ENCODE assay signal across 15 cellular contexts in genomic region chr3:53187430-53187829, GRCh38. TPM values are rescaled to one million over a fixed set of nuclear protein-coding genes. Genes with fewer than 3 reads are reported as not detected.
DNase-seq lines count a peak whose midpoint lies in the region; ATAC-seq and TF ChIP-seq lines count a peak whose summit lies in the region.
"Had no signal": no experiment of that assay in that cellular context is flagged by ENCODE, and none has a peak within 500 bp of the region (broad histone marks: within the 10 kb centered on the region; RNA-seq: fewer than 3 reads in every experiment).

No MANE protein-coding gene starts in this region.

- CTCF ChIA-PET in PC-3 (lab: Charles Lee) = interaction anchor here (0.6 kb wide), 1 partner anchor 71 kb away, joined by 4 read pairs; no protein-coding TSS in a partner anchor

- 68% methylated on average over 4 of the region's 4 CpGs for WGBS in lower leg skin, 2 donors

- H3K27ac ChIP-seq in PC-3 (ENCODE audit: low read length) = no peak overlapping the region
- H3K27ac ChIP-seq in fibroblast of lung (ENCODE audit: insufficient read depth, low read length) = no peak overlapping the region
- H3K27ac ChIP-seq in osteoblast (ENCODE audit: low read depth, low read length) = no peak overlapping the region
- H3K27ac ChIP-seq: BLaER1 treated with 17β-estradiol and CSF1 and Interleukin-3, amounts not matched to agents 10 nM and 100 nM had no signal

- no peak overlapping the region for H3K9ac ChIP-seq in PC-3 (ENCODE audit: low read length)
- H3K9ac ChIP-seq in fibroblast of lung (ENCODE audit: insufficient read depth, low read length) = no peak overlapping the region
- H3K9ac ChIP-seq: BLaER1 treated with 17β-estradiol and CSF1 and Interleukin-3, amounts not matched to agents 10 nM and 100 nM had no signal

- no peak overlapping the region for H3K4me3 ChIP-seq in PC-3 (ENCODE audit: low read length)
- no peak overlapping the region for H3K4me3 ChIP-seq in fibroblast of lung (replicated peaks in 1 of 4; ENCODE audit: control extremely low read depth in 1 of 4, insufficient read depth in 1 of 4, low read depth in 3 of 4, low read length in 4 of 4)
- H3K4me3 ChIP-seq in osteoblast (ENCODE audit: insufficient read depth, low read length) = no peak overlapping the region
- no peak overlapping the region for H3K4me3 ChIP-seq in lower leg skin (ENCODE audit: low read depth, poor library complexity, severe bottlenecking)
- H3K4me3 ChIP-seq: BLaER1 treated with 17β-estradiol and CSF1 and Interleukin-3, amounts not matched to agents 10 nM and 100 nM; GM12878; HAP-1 had no signal

- H2AFZ ChIP-seq in PC-3 (ENCODE audit: low read length) (no peak overlapping the region), fibroblast of lung (ENCODE audit: low read length) (no peak overlapping the region), osteoblast (ENCODE audit: low read length) (no peak overlapping the region)

- ATAC-seq in PC-3 (peak; percentile 36), HG03097 (IDR thresholded peaks at IDR 0.05; ENCODE audit: low FRiP score, unreplicated experiment) (no peak)
- ATAC-seq: GM12878 had no signal

- H3K4me1 ChIP-seq in PC-3 (ENCODE audit: insufficient read depth, low read length) (no peaks in the 10 kb centered on the region; the same call in 1 of the 2 replicates), fibroblast of lung (ENCODE audit: control insufficient read depth, extremely low read depth, insufficient read depth, low read length) (no peaks in the 10 kb centered on the region), osteoblast (ENCODE audit: insufficient read depth, low read length) (no peaks in the 10 kb centered on the region)
- H3K4me1 ChIP-seq: HAP-1 had no signal

- H3K9me3 ChIP-seq in PC-3 (ENCODE audit: low read length) = no peaks in the 10 kb centered on the region
- H3K9me3 ChIP-seq in fibroblast of lung (ENCODE audit: control insufficient read depth, insufficient read depth, low read depth, low read length) = no peaks in the 10 kb centered on the region
- H3K9me3 ChIP-seq in osteoblast (ENCODE audit: low read depth, low read length) = no peaks in the 10 kb centered on the region
- H3K9me3 ChIP-seq: BLaER1 treated with 17β-estradiol and CSF1 and Interleukin-3, amounts not matched to agents 10 nM and 100 nM; HAP-1 had no signal

- no peaks in the 10 kb centered on the region for H3K27me3 ChIP-seq in PC-3 (ENCODE audit: low read length)
- H3K27me3 ChIP-seq in fibroblast of lung (ENCODE audit: control insufficient read depth, insufficient read depth, low read length) = no peaks in the 10 kb centered on the region
- H3K27me3 ChIP-seq in osteoblast (ENCODE audit: insufficient read depth, low read length) = no peaks in the 10 kb centered on the region
- H3K27me3 ChIP-seq: BLaER1 treated with 17β-estradiol and CSF1 and Interleukin-3, amounts not matched to agents 10 nM and 100 nM had no signal

- H3K79me2 ChIP-seq in PC-3 (ENCODE audit: low read length) (no peaks in the 10 kb centered on the region), fibroblast of lung (ENCODE audit: control insufficient read depth, insufficient read depth, low read length) (no peaks in the 10 kb centered on the region), osteoblast (ENCODE audit: insufficient read depth, low read length) (no peaks in the 10 kb centered on the region)

- H3F3A ChIP-seq in PC-3 (ENCODE audit: low read length, unreplicated experiment) = no peaks in the 10 kb centered on the region

- POLR2A ChIA-PET in PC-3 (lab: Charles Lee; ENCODE audit: unreplicated experiment) = no interaction called here

- H3K36me3 ChIP-seq in PC-3 (ENCODE audit: low read depth, low read length) = peaks cover 28% of the 10 kb centered on the region
- H3K36me3 ChIP-seq in fibroblast of lung (ENCODE audit: control insufficient read depth, insufficient read depth, low read length) = peaks cover 18% of the 10 kb centered on the region
- H3K36me3 ChIP-seq in osteoblast (ENCODE audit: insufficient read depth, low read length) = peaks cover 26% of the 10 kb centered on the region

- H3K4me2 ChIP-seq in PC-3 (ENCODE audit: low read length) (no peak overlapping the region), fibroblast of lung (ENCODE audit: extremely low read depth, insufficient read depth, low read length) (no peak overlapping the region), osteoblast (ENCODE audit: insufficient read depth, low read length) (no peak overlapping the region)
- H3K4me2 ChIP-seq: BLaER1 treated with 17β-estradiol and CSF1 and Interleukin-3, amounts not matched to agents 10 nM and 100 nM had no signal

- TF ChIP-seq CTCF in PC-3 (conservative IDR thresholded peaks at IDR 0.05; ENCODE audit: low read depth, low read length) (no peak), fibroblast of lung (conservative IDR thresholded peaks at IDR 0.05 in 1 of 2, IDR thresholded peaks at IDR 0.05 in 1 of 2; ENCODE audit: low read depth in 1 of 2, low read length in 2 of 2) (no peak), osteoblast (IDR thresholded peaks at IDR 0.05; ENCODE audit: extremely low read depth, low read depth, low read length) (no peak), lower leg skin (IDR thresholded peaks at IDR 0.05) (no peak)

- H3K9me2 ChIP-seq in PC-3 (replicated peaks; ENCODE audit: low read length) = no peaks in the 10 kb centered on the region

- no peaks in the 10 kb centered on the region for H4K20me1 ChIP-seq in PC-3 (ENCODE audit: low read length)
- H4K20me1 ChIP-seq in fibroblast of lung (ENCODE audit: control insufficient read depth, extremely low read depth, insufficient read depth, low read length) = no peaks in the 10 kb centered on the region
- H4K20me1 ChIP-seq in osteoblast (ENCODE audit: insufficient read depth, low read length) = no peaks in the 10 kb centered on the region

- peak; percentile 43 for DNase-seq in Daoy (ENCODE audit: low read depth)
- peak; percentile 34 for DNase-seq in PC-3
- peak; percentile 24 to 49 for DNase-seq in fibroblast of lung (ENCODE audit: low read depth in 2 of 2)
- DNase-seq in osteoblast (ENCODE audit: insufficient read length, low spot score, missing footprints) = peak; percentile 82
- no peak for DNase-seq in lower leg skin (ENCODE audit: low spot score in 2 of 2)
- DNase-seq in NCI-H446 treated with DMSO at 0.1 percent for 48 hours (lab: John Stamatoyannopoulos, UW) = no peak
- no peak for DNase-seq in NCI-H2227 (lab: John Stamatoyannopoulos, UW; ENCODE audit: unreplicated experiment)
- DNase-seq: ACHN, DMS153, NCI-H226, NCI-H69 had no signal

- no peak for TF ChIP-seq POLR2A in lower leg skin (IDR thresholded peaks at IDR 0.05)

- intact Hi-C loops in PC-3 (cut with micrococcal nuclease) (no loop called here), lower leg skin (cut with DNase I; ENCODE audit: low total_unique reads) (no loop called here)

- BruUV-seq in PC-3 (replicated peaks; lab: Mats Ljungman, UMichigan) = no TSS peak

RNA-seq across cellular contexts. Expression of gene PRKCD, which starts 26.4 kb away (rescaled TPM):
- 0.30 and 0.80 TPM in 2 replicates for total RNA-seq in Daoy (2014; rRNA removed; shearing (Covaris generic))
- total RNA-seq in PC-3 (2014; rRNA removed) (7.8 and 18.7 TPM in 2 replicates), fibroblast of lung (1.0 and 3.8 TPM in 2 replicates), osteoblast (1.8 and 2.2 TPM in 2 replicates), lower leg skin (10 to 100 TPM; 27.2 to 35.8 (median 31.4) TPM)
- polyA plus RNA-seq in fibroblast of lung = 21.2 and 23.2 TPM in 2 replicates
- 15.7 and 16.8 TPM in 2 replicates for polyA plus RNA-seq in fibroblast of lung (2012)
- polyA minus RNA-seq in fibroblast of lung (ENCODE audit: low replicate concordance) = 22.1 and 26.2 TPM in 2 replicates

RNA-seq across cellular contexts. Expression of gene RFT1, which starts 57.2 kb away (rescaled TPM):
- 7.1 and 12.3 TPM in 2 replicates for total RNA-seq in Daoy (2014; rRNA removed; shearing (Covaris generic))
- total RNA-seq in PC-3 (2014; rRNA removed) (21.1 and 24.6 TPM in 2 replicates), fibroblast of lung (9.0 and 9.7 TPM in 2 replicates), osteoblast (11.9 and 12.7 TPM in 2 replicates), lower leg skin (10 to 100 TPM in 3 of 4 donors, 1 to 10 TPM in 1; 8.6 to 16.1 (median 15.5) TPM)
- 20.5 and 25.2 TPM in 2 replicates for polyA plus RNA-seq in fibroblast of lung
- 18.2 and 25.3 TPM in 2 replicates for polyA plus RNA-seq in fibroblast of lung (2012)
- 60.2 and 86.6 TPM in 2 replicates for polyA minus RNA-seq in fibroblast of lung (ENCODE audit: low replicate concordance)

Comparison
In these comparisons a context has a peak if more than half of its experiments do, and no peak if none do; other contexts are left out.
1. DNase-seq: peak in Daoy (single experiment), PC-3 (single experiment), fibroblast of lung (2 of 2) and osteoblast (single experiment); none in lower leg skin (0 of 2), NCI-H446 treated with DMSO at 0.1 percent for 48 hours (single experiment) and NCI-H2227 (single experiment).